31 cellular contexts compared by ENCODE assay signal in genomic region chr6:1279065-1279464, GRCh38.
"Had no signal": no experiment of that assay in that cellular context is flagged by ENCODE, and none has a peak within 500 bp of the region (broad histone marks: within the 10 kb centered on the region; RNA-seq: fewer than 3 reads in every experiment).

No MANE protein-coding gene starts in this region.

- H3K27ac ChIP-seq: ascending aorta, breast epithelium, cardiac muscle cell, colonic mucosa, foreskin keratinocyte, gastrocnemius medialis had no signal

- H3K4me3 Mint-ChIP-seq: activated CD4-positive, alpha-beta memory T cell treated with anti-CD3 and anti-CD28 coated beads, Interleukin-2, amount 10 ng/mL, durations not matched to agents 7 days and 5 days; activated CD4-positive, alpha-beta T cell treated with anti-CD3 and anti-CD28 coated beads, Interleukin-2, amount 10 ng/mL, durations not matched to agents 7 days and 5 days; activated naive CD4-positive, alpha-beta T cell treated with anti-CD3 and anti-CD28 coated beads, Interleukin-2, amount 10 ng/mL, durations not matched to agents 7 days and 5 days; activated naive CD8-positive, alpha-beta T cell treated with anti-CD3 and anti-CD28 coated beads, Interleukin-2, amount 10 ng/mL, durations not matched to agents 7 days and 5 days; activated T-cell treated with anti-CD3 and anti-CD28 coated beads, Interleukin-2, amount 50 U/mL, for 24 hours; activated T-cell treated with anti-CD3 and anti-CD28 coated beads, Interleukin-2, amount 50 U/mL, for 72 hours; brain; endodermal cell; T-helper 17 cell; T-helper 2 cell treated with Interferon-gamma antibody and Interleukin-4, amounts not matched to agents 5 μg/mL and 100 μg/mL, for 36 hours; WTC11 had no signal

- H3K27me3 ChIP-seq: ascending aorta, foreskin keratinocyte, gastrocnemius medialis had no signal

- H3K27ac Mint-ChIP-seq: activated CD4-positive, alpha-beta memory T cell treated with anti-CD3 and anti-CD28 coated beads, Interleukin-2, amount 10 ng/mL, durations not matched to agents 7 days and 5 days; activated CD4-positive, alpha-beta T cell treated with anti-CD3 and anti-CD28 coated beads, Interleukin-2, amount 10 ng/mL, durations not matched to agents 7 days and 5 days; activated naive CD4-positive, alpha-beta T cell treated with anti-CD3 and anti-CD28 coated beads, Interleukin-2, amount 10 ng/mL, durations not matched to agents 7 days and 5 days; activated naive CD4-positive, alpha-beta T cell treated with anti-CD3 and anti-CD28 coated beads, Interleukin-2, amount 50 U/mL, for 72 hours; activated naive CD8-positive, alpha-beta T cell treated with anti-CD3 and anti-CD28 coated beads, Interleukin-2, amount 10 ng/mL, durations not matched to agents 7 days and 5 days; activated T-cell treated with anti-CD3 and anti-CD28 coated beads, Interleukin-2, amount 50 U/mL, for 24 hours; activated T-cell treated with anti-CD3 and anti-CD28 coated beads, Interleukin-2, amount 50 U/mL, for 72 hours; brain; endodermal cell; T-helper 17 cell; T-helper 2 cell treated with Interferon-gamma antibody and Interleukin-4, amounts not matched to agents 5 μg/mL and 100 μg/mL, for 36 hours; WTC11 had no signal

- H3K36me3 Mint-ChIP-seq: activated naive CD4-positive, alpha-beta T cell treated with anti-CD3 and anti-CD28 coated beads, Interleukin-2, amount 10 ng/mL, durations not matched to agents 7 days and 5 days; activated naive CD4-positive, alpha-beta T cell treated with anti-CD3 and anti-CD28 coated beads, Interleukin-2, amount 50 U/mL, for 72 hours; activated naive CD8-positive, alpha-beta T cell treated with anti-CD3 and anti-CD28 coated beads, Interleukin-2, amount 10 ng/mL, durations not matched to agents 7 days and 5 days; brain had no signal

- H3K36me3 ChIP-seq: ascending aorta, breast epithelium, cardiac muscle cell, colonic mucosa, gastrocnemius medialis had no signal

- H3K4me3 ChIP-seq: ascending aorta, breast epithelium, cardiac muscle cell, colonic mucosa, gastrocnemius medialis had no signal

- H3K9me3 Mint-ChIP-seq: activated CD4-positive, alpha-beta memory T cell treated with anti-CD3 and anti-CD28 coated beads, Interleukin-2, amount 10 ng/mL, durations not matched to agents 7 days and 5 days; activated CD4-positive, alpha-beta T cell treated with anti-CD3 and anti-CD28 coated beads, Interleukin-2, amount 10 ng/mL, durations not matched to agents 7 days and 5 days; activated naive CD8-positive, alpha-beta T cell treated with anti-CD3 and anti-CD28 coated beads, Interleukin-2, amount 10 ng/mL, durations not matched to agents 7 days and 5 days; activated T-cell treated with anti-CD3 and anti-CD28 coated beads, Interleukin-2, amount 50 U/mL, for 72 hours; T-helper 2 cell treated with Interferon-gamma antibody and Interleukin-4, amounts not matched to agents 5 μg/mL and 100 μg/mL, for 36 hours had no signal

- H3K4me1 ChIP-seq: ascending aorta, breast epithelium, colonic mucosa, foreskin keratinocyte, gastrocnemius medialis had no signal

- H3K9me3 ChIP-seq: ascending aorta, breast epithelium, colonic mucosa, gastrocnemius medialis had no signal

- DNase-seq: activated CD4-positive, alpha-beta memory T cell treated with anti-CD3 and anti-CD28 coated beads, Interleukin-2, amount 10 ng/mL, durations not matched to agents 7 days and 5 days; activated CD4-positive, alpha-beta T cell treated with anti-CD3 and anti-CD28 coated beads for 1 hour; activated CD4-positive, alpha-beta T cell treated with anti-CD3 and anti-CD28 coated beads for 4 hours; activated CD4-positive, alpha-beta T cell treated with anti-CD3 and anti-CD28 coated beads, Interleukin-2, amount 10 ng/mL, durations not matched to agents 7 days and 5 days; activated CD4-positive, alpha-beta T cell treated with anti-CD3 and anti-CD28 coated beads, Interleukin-2, amount 50 U/mL, for 4 hours; activated CD8-positive, alpha-beta memory T cell treated with anti-CD3 and anti-CD28 coated beads, Interleukin-2, amount 50 U/mL, for 48 hours; activated gamma-delta T cell; activated naive CD4-positive, alpha-beta T cell; activated naive CD4-positive, alpha-beta T cell treated with anti-CD3 and anti-CD28 coated beads, Interleukin-2, amount 10 ng/mL, durations not matched to agents 7 days and 5 days; activated naive CD8-positive, alpha-beta T cell treated with anti-CD3 and anti-CD28 coated beads, Interleukin-2, amount 10 ng/mL, durations not matched to agents 7 days and 5 days; activated T-cell treated with anti-CD3 and anti-CD28 coated beads for 4 hours; activated T-cell treated with anti-CD3 and anti-CD28 coated beads, Interleukin-2, amount 50 U/mL, for 24 hours; activated T-cell treated with anti-CD3 and anti-CD28 coated beads, Interleukin-2, amount 50 U/mL, for 72 hours; central memory CD4-positive, alpha-beta T cell; cerebellar nuclear complex; colonic mucosa; effector memory CD4-positive, alpha-beta T cell; endodermal cell; foreskin keratinocyte; gastrocnemius medialis; head of caudate nucleus; T-helper 1 cell; T-helper 17 cell; T1000 had no signal

- H3K4me1 Mint-ChIP-seq: activated naive CD4-positive, alpha-beta T cell treated with anti-CD3 and anti-CD28 coated beads, Interleukin-2, amount 10 ng/mL, durations not matched to agents 7 days and 5 days; brain; WTC11 had no signal
